ENCODE assay signal across 1 cellular context in the genomic region with DNA sequence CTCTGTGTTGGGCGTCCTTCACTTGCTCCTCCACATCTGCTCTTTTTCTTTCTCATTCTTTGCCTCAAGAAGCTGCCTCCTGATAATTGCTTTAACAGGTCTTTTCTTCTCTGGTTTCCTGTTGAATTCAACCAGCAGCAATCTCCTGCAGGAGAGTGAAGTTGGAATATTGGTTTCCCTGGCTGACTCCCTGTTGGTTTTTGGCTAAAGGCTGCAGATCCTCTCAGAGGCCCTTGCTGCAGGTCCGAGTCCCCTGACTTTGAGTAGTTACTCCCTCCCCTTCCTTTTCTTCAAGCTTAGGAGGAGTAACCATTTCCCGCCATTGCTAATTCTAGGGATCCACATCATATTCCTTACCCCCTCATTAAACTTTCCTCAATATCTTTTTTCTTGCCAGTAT.
A peak's percentile ranks its signal among the peaks of the same experiment; 100 is the strongest.
TF ChIP-seq lines count a peak whose summit lies in the region.

No MANE protein-coding gene starts in this region.

TF ChIP-seq in GM23338, 12 proteins besides CTCF, POLR2A, EP300 and RAD21 (continued from another document):
- TF ChIP-seq, protein P1, sequence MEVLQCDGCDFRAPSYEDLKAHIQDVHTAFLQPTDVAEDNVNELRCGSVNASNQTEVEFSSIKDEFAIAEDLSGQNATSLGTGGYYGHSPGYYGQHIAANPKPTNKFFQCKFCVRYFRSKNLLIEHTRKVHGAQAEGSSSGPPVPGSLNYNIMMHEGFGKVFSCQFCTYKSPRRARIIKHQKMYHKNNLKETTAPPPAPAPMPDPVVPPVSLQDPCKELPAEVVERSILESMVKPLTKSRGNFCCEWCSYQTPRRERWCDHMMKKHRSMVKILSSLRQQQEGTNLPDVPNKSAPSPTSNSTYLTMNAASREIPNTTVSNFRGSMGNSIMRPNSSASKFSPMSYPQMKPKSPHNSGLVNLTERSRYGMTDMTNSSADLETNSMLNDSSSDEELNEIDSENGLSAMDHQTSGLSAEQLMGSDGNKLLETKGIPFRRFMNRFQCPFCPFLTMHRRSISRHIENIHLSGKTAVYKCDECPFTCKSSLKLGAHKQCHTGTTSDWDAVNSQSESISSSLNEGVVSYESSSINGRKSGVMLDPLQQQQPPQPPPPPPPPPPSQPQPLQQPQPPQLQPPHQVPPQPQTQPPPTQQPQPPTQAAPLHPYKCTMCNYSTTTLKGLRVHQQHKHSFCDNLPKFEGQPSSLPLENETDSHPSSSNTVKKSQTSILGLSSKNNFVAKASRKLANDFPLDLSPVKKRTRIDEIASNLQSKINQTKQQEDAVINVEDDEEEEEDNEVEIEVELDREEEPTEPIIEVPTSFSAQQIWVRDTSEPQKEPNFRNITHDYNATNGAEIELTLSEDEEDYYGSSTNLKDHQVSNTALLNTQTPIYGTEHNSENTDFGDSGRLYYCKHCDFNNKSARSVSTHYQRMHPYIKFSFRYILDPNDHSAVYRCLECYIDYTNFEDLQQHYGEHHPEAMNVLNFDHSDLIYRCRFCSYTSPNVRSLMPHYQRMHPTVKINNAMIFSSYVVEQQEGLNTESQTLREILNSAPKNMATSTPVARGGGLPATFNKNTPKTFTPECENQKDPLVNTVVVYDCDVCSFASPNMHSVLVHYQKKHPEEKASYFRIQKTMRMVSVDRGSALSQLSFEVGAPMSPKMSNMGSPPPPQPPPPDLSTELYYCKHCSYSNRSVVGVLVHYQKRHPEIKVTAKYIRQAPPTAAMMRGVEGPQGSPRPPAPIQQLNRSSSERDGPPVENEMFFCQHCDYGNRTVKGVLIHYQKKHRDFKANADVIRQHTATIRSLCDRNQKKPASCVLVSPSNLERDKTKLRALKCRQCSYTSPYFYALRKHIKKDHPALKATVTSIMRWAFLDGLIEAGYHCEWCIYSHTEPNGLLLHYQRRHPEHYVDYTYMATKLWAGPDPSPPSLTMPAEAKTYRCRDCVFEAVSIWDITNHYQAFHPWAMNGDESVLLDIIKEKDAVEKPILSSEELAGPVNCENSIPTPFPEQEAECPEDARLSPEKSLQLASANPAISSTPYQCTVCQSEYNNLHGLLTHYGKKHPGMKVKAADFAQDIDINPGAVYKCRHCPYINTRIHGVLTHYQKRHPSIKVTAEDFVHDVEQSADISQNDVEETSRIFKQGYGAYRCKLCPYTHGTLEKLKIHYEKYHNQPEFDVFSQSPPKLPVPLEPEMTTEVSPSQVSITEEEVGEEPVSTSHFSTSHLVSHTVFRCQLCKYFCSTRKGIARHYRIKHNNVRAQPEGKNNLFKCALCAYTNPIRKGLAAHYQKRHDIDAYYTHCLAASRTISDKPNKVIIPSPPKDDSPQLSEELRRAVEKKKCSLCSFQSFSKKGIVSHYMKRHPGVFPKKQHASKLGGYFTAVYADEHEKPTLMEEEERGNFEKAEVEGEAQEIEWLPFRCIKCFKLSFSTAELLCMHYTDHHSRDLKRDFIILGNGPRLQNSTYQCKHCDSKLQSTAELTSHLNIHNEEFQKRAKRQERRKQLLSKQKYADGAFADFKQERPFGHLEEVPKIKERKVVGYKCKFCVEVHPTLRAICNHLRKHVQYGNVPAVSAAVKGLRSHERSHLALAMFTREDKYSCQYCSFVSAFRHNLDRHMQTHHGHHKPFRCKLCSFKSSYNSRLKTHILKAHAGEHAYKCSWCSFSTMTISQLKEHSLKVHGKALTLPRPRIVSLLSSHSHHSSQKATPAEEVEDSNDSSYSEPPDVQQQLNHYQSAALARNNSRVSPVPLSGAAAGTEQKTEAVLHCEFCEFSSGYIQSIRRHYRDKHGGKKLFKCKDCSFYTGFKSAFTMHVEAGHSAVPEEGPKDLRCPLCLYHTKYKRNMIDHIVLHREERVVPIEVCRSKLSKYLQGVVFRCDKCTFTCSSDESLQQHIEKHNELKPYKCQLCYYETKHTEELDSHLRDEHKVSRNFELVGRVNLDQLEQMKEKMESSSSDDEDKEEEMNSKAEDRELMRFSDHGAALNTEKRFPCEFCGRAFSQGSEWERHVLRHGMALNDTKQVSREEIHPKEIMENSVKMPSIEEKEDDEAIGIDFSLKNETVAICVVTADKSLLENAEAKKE (CRISPR knock-in tag; IDR thresholded peaks at IDR 0.05): peak; percentile 99
- TF ChIP-seq, protein P2, sequence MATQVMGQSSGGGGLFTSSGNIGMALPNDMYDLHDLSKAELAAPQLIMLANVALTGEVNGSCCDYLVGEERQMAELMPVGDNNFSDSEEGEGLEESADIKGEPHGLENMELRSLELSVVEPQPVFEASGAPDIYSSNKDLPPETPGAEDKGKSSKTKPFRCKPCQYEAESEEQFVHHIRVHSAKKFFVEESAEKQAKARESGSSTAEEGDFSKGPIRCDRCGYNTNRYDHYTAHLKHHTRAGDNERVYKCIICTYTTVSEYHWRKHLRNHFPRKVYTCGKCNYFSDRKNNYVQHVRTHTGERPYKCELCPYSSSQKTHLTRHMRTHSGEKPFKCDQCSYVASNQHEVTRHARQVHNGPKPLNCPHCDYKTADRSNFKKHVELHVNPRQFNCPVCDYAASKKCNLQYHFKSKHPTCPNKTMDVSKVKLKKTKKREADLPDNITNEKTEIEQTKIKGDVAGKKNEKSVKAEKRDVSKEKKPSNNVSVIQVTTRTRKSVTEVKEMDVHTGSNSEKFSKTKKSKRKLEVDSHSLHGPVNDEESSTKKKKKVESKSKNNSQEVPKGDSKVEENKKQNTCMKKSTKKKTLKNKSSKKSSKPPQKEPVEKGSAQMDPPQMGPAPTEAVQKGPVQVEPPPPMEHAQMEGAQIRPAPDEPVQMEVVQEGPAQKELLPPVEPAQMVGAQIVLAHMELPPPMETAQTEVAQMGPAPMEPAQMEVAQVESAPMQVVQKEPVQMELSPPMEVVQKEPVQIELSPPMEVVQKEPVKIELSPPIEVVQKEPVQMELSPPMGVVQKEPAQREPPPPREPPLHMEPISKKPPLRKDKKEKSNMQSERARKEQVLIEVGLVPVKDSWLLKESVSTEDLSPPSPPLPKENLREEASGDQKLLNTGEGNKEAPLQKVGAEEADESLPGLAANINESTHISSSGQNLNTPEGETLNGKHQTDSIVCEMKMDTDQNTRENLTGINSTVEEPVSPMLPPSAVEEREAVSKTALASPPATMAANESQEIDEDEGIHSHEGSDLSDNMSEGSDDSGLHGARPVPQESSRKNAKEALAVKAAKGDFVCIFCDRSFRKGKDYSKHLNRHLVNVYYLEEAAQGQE (IDR thresholded peaks at IDR 0.05; ENCODE audit: unreplicated experiment): no peak
- TF ChIP-seq NANOG (IDR thresholded peaks at IDR 0.05; ENCODE audit: borderline replicate concordance): no peak
